Comparison of ENCODE assay signal across 1 cellular context in the genomic region with DNA sequence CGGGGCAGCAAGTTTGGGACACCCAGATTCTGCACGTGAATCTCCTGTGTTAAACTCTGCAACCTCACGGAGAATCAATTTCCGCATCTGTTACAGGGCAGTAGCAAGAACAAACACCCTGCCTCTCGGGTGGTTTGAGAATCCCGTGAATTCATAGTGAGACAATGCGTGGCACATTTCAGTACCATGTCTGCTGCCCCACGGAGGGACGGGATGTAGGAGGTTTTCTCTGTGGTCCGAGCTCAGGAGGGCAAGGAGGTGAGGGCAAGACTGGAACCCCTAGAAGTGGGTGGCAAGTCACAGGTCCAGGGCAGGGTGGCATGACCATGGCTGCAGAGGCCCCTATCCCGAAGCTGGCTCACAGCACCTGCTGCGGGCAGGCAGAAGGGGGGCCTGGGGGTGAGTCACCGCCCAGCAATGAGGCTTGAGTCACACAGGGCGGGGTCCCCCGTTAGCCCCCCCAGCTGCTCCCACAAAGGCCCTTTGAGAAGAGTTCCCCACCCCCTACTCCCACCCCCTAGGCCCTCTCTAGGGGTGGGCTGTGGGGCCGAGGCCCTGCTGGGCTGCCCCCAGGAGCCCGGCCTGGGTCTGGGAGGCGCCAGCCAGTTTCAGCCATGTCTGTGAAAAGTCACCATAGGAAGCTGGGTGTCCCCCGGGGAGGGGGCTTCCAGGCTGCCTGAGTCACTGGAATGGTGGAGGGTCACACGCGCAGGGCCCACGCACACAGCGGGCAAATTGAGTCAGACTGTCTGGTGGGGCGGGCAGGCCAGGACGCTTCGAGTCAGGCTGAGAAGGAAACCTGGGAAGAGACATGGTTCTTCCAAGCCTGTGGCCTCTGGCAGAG.
TF ChIP-seq lines count a peak whose summit lies in the region.

No MANE protein-coding gene starts in this region.

TF ChIP-seq in HepG2, 621 proteins besides CTCF, POLR2A, EP300 and RAD21 (continued from another document and continues in another):
- TF ChIP-seq SRSF9 (IDR thresholded peaks at IDR 0.05; ENCODE audit: borderline replicate concordance, insufficient read depth, low read depth, low read length, poor library complexity, severe bottlenecking) (no peak), CC2D1A (CRISPR knock-in tag; IDR thresholded peaks at IDR 0.05) (no peak), ZNF432 (CRISPR knock-in tag; IDR thresholded peaks at IDR 0.05; ENCODE audit: borderline replicate concordance) (no peak), KLF9 (CRISPR knock-in tag; IDR thresholded peaks at IDR 0.05; ENCODE audit: low read depth) (no peak), ZNF205 (CRISPR knock-in tag; IDR thresholded peaks at IDR 0.05) (no peak), LBX2 (CRISPR knock-in tag; IDR thresholded peaks at IDR 0.05; ENCODE audit: borderline replicate concordance) (no peak), ZNF563 (CRISPR knock-in tag; IDR thresholded peaks at IDR 0.05) (no peak), NR2F6 (IDR thresholded peaks at IDR 0.05) (peak; percentile 9; the same call in 1 of the 2 replicates), NR2F6 (CRISPR knock-in tag; IDR thresholded peaks at IDR 0.05) (0 out of 2 replicates have a peak, but pooled peaks have one; percentile 31), HOXA7 (CRISPR knock-in tag; IDR thresholded peaks at IDR 0.05) (no peak), DR1 (CRISPR knock-in tag; IDR thresholded peaks at IDR 0.05) (no peak), ZBTB8A (CRISPR knock-in tag; IDR thresholded peaks at IDR 0.05; ENCODE audit: borderline replicate concordance, low read depth) (no peak), SOX5 (CRISPR knock-in tag; IDR thresholded peaks at IDR 0.05; ENCODE audit: borderline replicate concordance) (peak; percentile 59; the same call in 1 of the 2 replicates), ZNF557 (CRISPR knock-in tag; IDR thresholded peaks at IDR 0.05) (no peak), HNF4A (CRISPR knock-in tag; IDR thresholded peaks at IDR 0.05) (no peak), ZSCAN31 (CRISPR knock-in tag; IDR thresholded peaks at IDR 0.05; ENCODE audit: low read depth) (no peak), CEBPG (CRISPR knock-in tag; IDR thresholded peaks at IDR 0.05) (no peak; the same call in 1 of the 2 replicates), ZNF383 (CRISPR knock-in tag; IDR thresholded peaks at IDR 0.05; ENCODE audit: borderline replicate concordance) (no peak), ZNF354B (CRISPR knock-in tag; IDR thresholded peaks at IDR 0.05) (no peak), ZNF770 (CRISPR knock-in tag; IDR thresholded peaks at IDR 0.05) (0 out of 2 replicates have a peak, but pooled peaks have one; percentile 20), ZNF33A (CRISPR knock-in tag; IDR thresholded peaks at IDR 0.05; ENCODE audit: borderline replicate concordance) (no peak), ZBTB38 (CRISPR knock-in tag; IDR thresholded peaks at IDR 0.05) (no peak), MED8 (CRISPR knock-in tag; IDR thresholded peaks at IDR 0.05; ENCODE audit: insufficient replicate concordance) (no peak), SAFB2 (CRISPR knock-in tag; IDR thresholded peaks at IDR 0.05; ENCODE audit: borderline replicate concordance, low read depth) (no peak), NRL (CRISPR knock-in tag; IDR thresholded peaks at IDR 0.05; ENCODE audit: borderline replicate concordance) (no peak), ZNF441 (CRISPR knock-in tag; IDR thresholded peaks at IDR 0.05; ENCODE audit: borderline replicate concordance) (no peak), ZKSCAN8 (CRISPR knock-in tag; IDR thresholded peaks at IDR 0.05; ENCODE audit: borderline replicate concordance) (no peak; the same call in 1 of the 2 replicates), ZNF264 (CRISPR knock-in tag; IDR thresholded peaks at IDR 0.05) (no peak), RNF2 (conservative IDR thresholded peaks at IDR 0.05; ENCODE audit: low read depth) (no peak), HOXA3 (CRISPR knock-in tag; IDR thresholded peaks at IDR 0.05) (peak; percentile 43; the same call in 1 of the 2 replicates), ATF1 (CRISPR knock-in tag; IDR thresholded peaks at IDR 0.05) (no peak), ZNF331 (CRISPR knock-in tag; IDR thresholded peaks at IDR 0.05) (no peak), AGO1 (IDR thresholded peaks at IDR 0.05; ENCODE audit: low read depth, low read length, poor library complexity, severe bottlenecking) (no peak), RBM22 (optimal IDR thresholded peaks at IDR 0.05; ENCODE audit: low read length) (no peak), TEF (CRISPR knock-in tag; IDR thresholded peaks at IDR 0.05) (no peak), ZFY (CRISPR knock-in tag; IDR thresholded peaks at IDR 0.05) (peak; percentile 53)
- TF ChIP-seq, protein P1, sequence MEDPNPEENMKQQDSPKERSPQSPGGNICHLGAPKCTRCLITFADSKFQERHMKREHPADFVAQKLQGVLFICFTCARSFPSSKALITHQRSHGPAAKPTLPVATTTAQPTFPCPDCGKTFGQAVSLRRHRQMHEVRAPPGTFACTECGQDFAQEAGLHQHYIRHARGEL (CRISPR knock-in tag; IDR thresholded peaks at IDR 0.05), result no peak
- TF ChIP-seq, protein P2, sequence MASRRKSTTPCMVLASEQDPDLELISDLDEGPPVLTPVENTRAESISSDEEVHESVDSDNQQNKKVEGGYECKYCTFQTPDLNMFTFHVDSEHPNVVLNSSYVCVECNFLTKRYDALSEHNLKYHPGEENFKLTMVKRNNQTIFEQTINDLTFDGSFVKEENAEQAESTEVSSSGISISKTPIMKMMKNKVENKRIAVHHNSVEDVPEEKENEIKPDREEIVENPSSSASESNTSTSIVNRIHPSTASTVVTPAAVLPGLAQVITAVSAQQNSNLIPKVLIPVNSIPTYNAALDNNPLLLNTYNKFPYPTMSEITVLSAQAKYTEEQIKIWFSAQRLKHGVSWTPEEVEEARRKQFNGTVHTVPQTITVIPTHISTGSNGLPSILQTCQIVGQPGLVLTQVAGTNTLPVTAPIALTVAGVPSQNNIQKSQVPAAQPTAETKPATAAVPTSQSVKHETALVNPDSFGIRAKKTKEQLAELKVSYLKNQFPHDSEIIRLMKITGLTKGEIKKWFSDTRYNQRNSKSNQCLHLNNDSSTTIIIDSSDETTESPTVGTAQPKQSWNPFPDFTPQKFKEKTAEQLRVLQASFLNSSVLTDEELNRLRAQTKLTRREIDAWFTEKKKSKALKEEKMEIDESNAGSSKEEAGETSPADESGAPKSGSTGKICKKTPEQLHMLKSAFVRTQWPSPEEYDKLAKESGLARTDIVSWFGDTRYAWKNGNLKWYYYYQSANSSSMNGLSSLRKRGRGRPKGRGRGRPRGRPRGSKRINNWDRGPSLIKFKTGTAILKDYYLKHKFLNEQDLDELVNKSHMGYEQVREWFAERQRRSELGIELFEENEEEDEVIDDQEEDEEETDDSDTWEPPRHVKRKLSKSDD (CRISPR knock-in tag; IDR thresholded peaks at IDR 0.05; ENCODE audit: low read depth), result no peak
- TF ChIP-seq, protein P3, sequence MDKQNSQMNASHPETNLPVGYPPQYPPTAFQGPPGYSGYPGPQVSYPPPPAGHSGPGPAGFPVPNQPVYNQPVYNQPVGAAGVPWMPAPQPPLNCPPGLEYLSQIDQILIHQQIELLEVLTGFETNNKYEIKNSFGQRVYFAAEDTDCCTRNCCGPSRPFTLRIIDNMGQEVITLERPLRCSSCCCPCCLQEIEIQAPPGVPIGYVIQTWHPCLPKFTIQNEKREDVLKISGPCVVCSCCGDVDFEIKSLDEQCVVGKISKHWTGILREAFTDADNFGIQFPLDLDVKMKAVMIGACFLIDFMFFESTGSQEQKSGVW (CRISPR knock-in tag; IDR thresholded peaks at IDR 0.05; ENCODE audit: borderline replicate concordance), result no peak
- TF ChIP-seq, protein P4, sequence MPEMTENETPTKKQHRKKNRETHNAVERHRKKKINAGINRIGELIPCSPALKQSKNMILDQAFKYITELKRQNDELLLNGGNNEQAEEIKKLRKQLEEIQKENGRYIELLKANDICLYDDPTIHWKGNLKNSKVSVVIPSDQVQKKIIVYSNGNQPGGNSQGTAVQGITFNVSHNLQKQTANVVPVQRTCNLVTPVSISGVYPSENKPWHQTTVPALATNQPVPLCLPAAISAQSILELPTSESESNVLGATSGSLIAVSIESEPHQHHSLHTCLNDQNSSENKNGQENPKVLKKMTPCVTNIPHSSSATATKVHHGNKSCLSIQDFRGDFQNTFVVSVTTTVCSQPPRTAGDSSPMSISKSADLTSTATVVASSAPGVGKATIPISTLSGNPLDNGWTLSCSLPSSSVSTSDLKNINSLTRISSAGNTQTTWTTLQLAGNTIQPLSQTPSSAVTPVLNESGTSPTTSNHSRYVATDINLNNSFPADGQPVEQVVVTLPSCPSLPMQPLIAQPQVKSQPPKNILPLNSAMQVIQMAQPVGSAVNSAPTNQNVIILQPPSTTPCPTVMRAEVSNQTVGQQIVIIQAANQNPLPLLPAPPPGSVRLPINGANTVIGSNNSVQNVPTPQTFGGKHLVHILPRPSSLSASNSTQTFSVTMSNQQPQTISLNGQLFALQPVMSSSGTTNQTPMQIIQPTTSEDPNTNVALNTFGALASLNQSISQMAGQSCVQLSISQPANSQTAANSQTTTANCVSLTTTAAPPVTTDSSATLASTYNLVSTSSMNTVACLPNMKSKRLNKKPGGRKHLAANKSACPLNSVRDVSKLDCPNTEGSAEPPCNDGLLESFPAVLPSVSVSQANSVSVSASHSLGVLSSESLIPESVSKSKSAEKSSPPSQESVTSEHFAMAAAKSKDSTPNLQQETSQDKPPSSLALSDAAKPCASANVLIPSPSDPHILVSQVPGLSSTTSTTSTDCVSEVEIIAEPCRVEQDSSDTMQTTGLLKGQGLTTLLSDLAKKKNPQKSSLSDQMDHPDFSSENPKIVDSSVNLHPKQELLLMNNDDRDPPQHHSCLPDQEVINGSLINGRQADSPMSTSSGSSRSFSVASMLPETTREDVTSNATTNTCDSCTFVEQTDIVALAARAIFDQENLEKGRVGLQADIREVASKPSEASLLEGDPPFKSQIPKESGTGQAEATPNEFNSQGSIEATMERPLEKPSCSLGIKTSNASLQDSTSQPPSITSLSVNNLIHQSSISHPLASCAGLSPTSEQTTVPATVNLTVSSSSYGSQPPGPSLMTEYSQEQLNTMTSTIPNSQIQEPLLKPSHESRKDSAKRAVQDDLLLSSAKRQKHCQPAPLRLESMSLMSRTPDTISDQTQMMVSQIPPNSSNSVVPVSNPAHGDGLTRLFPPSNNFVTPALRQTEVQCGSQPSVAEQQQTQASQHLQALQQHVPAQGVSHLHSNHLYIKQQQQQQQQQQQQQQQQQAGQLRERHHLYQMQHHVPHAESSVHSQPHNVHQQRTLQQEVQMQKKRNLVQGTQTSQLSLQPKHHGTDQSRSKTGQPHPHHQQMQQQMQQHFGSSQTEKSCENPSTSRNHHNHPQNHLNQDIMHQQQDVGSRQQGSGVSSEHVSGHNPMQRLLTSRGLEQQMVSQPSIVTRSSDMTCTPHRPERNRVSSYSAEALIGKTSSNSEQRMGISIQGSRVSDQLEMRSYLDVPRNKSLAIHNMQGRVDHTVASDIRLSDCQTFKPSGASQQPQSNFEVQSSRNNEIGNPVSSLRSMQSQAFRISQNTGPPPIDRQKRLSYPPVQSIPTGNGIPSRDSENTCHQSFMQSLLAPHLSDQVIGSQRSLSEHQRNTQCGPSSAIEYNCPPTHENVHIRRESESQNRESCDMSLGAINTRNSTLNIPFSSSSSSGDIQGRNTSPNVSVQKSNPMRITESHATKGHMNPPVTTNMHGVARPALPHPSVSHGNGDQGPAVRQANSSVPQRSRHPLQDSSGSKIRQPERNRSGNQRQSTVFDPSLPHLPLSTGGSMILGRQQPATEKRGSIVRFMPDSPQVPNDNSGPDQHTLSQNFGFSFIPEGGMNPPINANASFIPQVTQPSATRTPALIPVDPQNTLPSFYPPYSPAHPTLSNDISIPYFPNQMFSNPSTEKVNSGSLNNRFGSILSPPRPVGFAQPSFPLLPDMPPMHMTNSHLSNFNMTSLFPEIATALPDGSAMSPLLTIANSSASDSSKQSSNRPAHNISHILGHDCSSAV (CRISPR knock-in tag; IDR thresholded peaks at IDR 0.05; ENCODE audit: borderline replicate concordance), result no peak
